8 cellular contexts compared by ENCODE assay signal in genomic region chr4:175536852-175537453, GRCh38.
DNase-seq lines count a peak whose midpoint lies in the region; ATAC-seq and TF ChIP-seq lines count a peak whose summit lies in the region.

No MANE protein-coding gene starts in this region.

- intact Hi-C loops in colonic mucosa (cut with DNase I) (no loop called here), sigmoid colon (cut with DNase I) (loop anchor here (5.0 to 10.0 kb wide), 2 partner anchors 772 to 1170 kb away; no protein-coding TSS in a partner anchor)

- peak; percentile 78 for ATAC-seq in HG02885 (IDR thresholded peaks at IDR 0.05; ENCODE audit: poor library complexity, unreplicated experiment)

- H3K27ac Mint-ChIP-seq in nephron: no peak overlapping the region
- no peak overlapping the region for H3K27ac Mint-ChIP-seq in activated naive CD8-positive, alpha-beta T cell treated with anti-CD3 and anti-CD28 coated beads for 36 hours

- H3K27ac ChIP-seq in colonic mucosa (no peak overlapping the region), sigmoid colon (no peak overlapping the region)

- H3K36me3 ChIP-seq in colonic mucosa (no peaks in the 10 kb centered on the region), sigmoid colon (no peaks in the 10 kb centered on the region)

- 31 to 34% methylated on average over 6 of the region's 6 CpGs for WGBS in sigmoid colon, 2 donors

- H3K4me1 Mint-ChIP-seq in nephron: no peaks in the 10 kb centered on the region
- H3K4me1 Mint-ChIP-seq in activated naive CD8-positive, alpha-beta T cell treated with anti-CD3 and anti-CD28 coated beads for 36 hours: no peaks in the 10 kb centered on the region

- peak; percentile 32 for TF ChIP-seq CTCF in GM12865 (IDR thresholded peaks at IDR 0.05; ENCODE audit: insufficient read depth, low read depth, low read length, missing control alignments)
- TF ChIP-seq CTCF in colonic mucosa (IDR thresholded peaks at IDR 0.05): peak; percentile 29
- peak; percentile 56 to 64 (median 58) for TF ChIP-seq CTCF in nephron (IDR thresholded peaks at IDR 0.05; ENCODE audit: unreplicated experiment in 3 of 3)
- peak in 2 of 4 experiments; percentile 33 to 39 for TF ChIP-seq CTCF in sigmoid colon (IDR thresholded peaks at IDR 0.05)

- H3K4me3 ChIP-seq in GM12865 (ENCODE audit: low read depth, low read length) (no peak overlapping the region), colonic mucosa (no peak overlapping the region), sigmoid colon (no peak overlapping the region)

- no peaks in the 10 kb centered on the region for H3K36me3 Mint-ChIP-seq in nephron (ENCODE audit: low read depth)
- no peaks in the 10 kb centered on the region for H3K36me3 Mint-ChIP-seq in activated naive CD8-positive, alpha-beta T cell treated with anti-CD3 and anti-CD28 coated beads for 36 hours

- H3K4me1 ChIP-seq in colonic mucosa (no peaks in the 10 kb centered on the region), sigmoid colon (no peaks in the 10 kb centered on the region)

- no peak overlapping the region for H3K4me3 Mint-ChIP-seq in nephron
- no peak overlapping the region for H3K4me3 Mint-ChIP-seq in activated naive CD8-positive, alpha-beta T cell treated with anti-CD3 and anti-CD28 coated beads for 36 hours

- H3K27me3 Mint-ChIP-seq in nephron (ENCODE audit: low read depth): peaks cover 17% of the 10 kb centered on the region
- H3K27me3 Mint-ChIP-seq in activated naive CD8-positive, alpha-beta T cell treated with anti-CD3 and anti-CD28 coated beads for 36 hours: no peaks in the 10 kb centered on the region

- peaks cover 6% of the 10 kb centered on the region for H3K9me3 Mint-ChIP-seq in nephron
- H3K9me3 Mint-ChIP-seq in activated naive CD8-positive, alpha-beta T cell treated with anti-CD3 and anti-CD28 coated beads for 36 hours: peaks cover 3% of the 10 kb centered on the region

- H3K9me3 ChIP-seq in colonic mucosa: no peaks in the 10 kb centered on the region
- peaks cover 0 to 2% (median 0%) of the 10 kb centered on the region in 4 donors for H3K9me3 ChIP-seq in sigmoid colon

- no peak for TF ChIP-seq EP300 in sigmoid colon (IDR thresholded peaks at IDR 0.05)

- no peak overlapping the region for H3K9ac ChIP-seq in colonic mucosa (ENCODE audit: low read depth in 2 of 2, low read length in 2 of 2)

- DNase-seq in GM12865 (ENCODE audit: low read depth) (peak; percentile 53), NCI-H748 (lab: John Stamatoyannopoulos, UW; ENCODE audit: unreplicated experiment) (peak; percentile 70), colonic mucosa (no peak), sigmoid colon (no peak)
- DNase-seq in activated CD4-positive, alpha-beta T cell treated with anti-CD3 and anti-CD28 coated beads, Interleukin-2, amount 50 U/mL, for 48 hours: no peak
- DNase-seq in activated naive CD8-positive, alpha-beta T cell treated with anti-CD3 and anti-CD28 coated beads for 36 hours: no peak

- no peaks in the 10 kb centered on the region for H3K27me3 ChIP-seq in colonic mucosa
- no peaks in the 10 kb centered on the region for H3K27me3 ChIP-seq in sigmoid colon

- TF ChIP-seq POLR2A in sigmoid colon (IDR thresholded peaks at IDR 0.05): no peak

Comparison
In these comparisons a context has a peak if more than half of its experiments do, and no peak if none do; other contexts are left out.
1. DNase-seq: peak in GM12865 (single experiment) and NCI-H748 (single experiment); none in colonic mucosa (single experiment), activated CD4-positive, alpha-beta T cell treated with anti-CD3 and anti-CD28 coated beads, Interleukin-2, amount 50 U/mL, for 48 hours (0 of 2), sigmoid colon (single experiment) and activated naive CD8-positive, alpha-beta T cell treated with anti-CD3 and anti-CD28 coated beads for 36 hours (single experiment).